Comparison of ENCODE assay signal across 8 cellular contexts in the genomic region with DNA sequence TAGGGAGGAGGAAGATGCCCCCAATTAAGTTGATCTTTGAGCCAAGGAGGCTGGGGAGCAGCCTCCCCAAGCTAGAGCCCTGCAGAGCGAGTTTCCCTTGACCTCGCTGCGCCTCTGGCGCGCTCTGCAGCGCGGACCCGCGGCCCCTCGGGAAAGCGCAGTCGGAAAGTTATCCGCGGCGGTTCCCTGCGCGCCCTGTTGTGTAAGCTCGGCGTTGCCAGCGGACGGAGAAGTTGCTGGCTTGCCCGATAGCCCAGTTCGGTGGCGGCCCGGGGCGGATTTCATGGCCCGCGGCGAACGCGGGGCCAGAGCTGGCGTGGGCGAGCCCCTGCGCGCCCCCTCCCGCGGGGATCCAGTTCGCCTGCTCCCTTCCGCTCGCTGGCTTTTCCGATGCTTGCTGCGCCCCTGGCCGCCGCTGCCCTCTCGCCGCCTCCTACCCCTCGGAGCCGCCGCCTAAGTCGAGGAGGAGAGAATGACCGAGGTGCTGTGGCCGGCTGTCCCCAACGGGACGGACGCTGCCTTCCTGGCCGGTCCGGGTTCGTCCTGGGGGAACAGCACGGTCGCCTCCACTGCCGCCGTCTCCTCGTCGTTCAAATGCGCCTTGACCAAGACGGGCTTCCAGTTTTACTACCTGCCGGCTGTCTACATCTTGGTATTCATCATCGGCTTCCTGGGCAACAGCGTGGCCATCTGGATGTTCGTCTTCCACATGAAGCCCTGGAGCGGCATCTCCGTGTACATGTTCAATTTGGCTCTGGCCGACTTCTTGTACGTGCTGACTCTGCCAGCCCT. TPM values are rescaled to one million over a fixed set of nuclear protein-coding genes. Genes with fewer than 3 reads are reported as not detected.
DNase-seq lines count a peak whose midpoint lies in the region; ATAC-seq and TF ChIP-seq lines count a peak whose summit lies in the region.

No MANE protein-coding gene starts in this region.

- H3K4me1 ChIP-seq in lung (ENCODE audit: control insufficient read depth in 2 of 2, insufficient read depth in 2 of 2, low read length in 2 of 2) (peaks cover 6 to 9% of the 10 kb centered on the region in 2 donors), stomach (peaks cover 0 to 30% (median 28%) of the 10 kb centered on the region in 4 donors)

- H3K36me3 ChIP-seq in lung (ENCODE audit: control insufficient read depth in 2 of 2, insufficient read depth in 2 of 2, low read length in 2 of 2) (no peaks in the 10 kb centered on the region), stomach (no peaks in the 10 kb centered on the region)

- H3K4me3 ChIP-seq in lung = peak overlapping the region; percentile 71
- peak overlapping the region; percentile 59 to 85 (median 72) for H3K4me3 ChIP-seq in stomach

- WGBS in lung, 2 donors = 1 to 2% methylated on average over 62 to 74 of the region's 74 CpGs
- 2 to 3% (median 2%) methylated on average over 31 to 74 of the region's 74 CpGs for WGBS in stomach, 5 donors

- TF ChIP-seq EP300 in stomach (IDR thresholded peaks at IDR 0.05) = no peak

- DNase-seq in DMS53 (lab: John Stamatoyannopoulos, UW) (peak; percentile 76), SK-N-DZ (ENCODE audit: low spot score) (peak; percentile 23), ecto neural progenitor cell (ENCODE audit: low spot score) (peak; percentile 80), lung (ENCODE audit: low spot score) (peak; percentile 58), stomach (peak; percentile 33), cerebellum (ENCODE audit: low spot score) (no peak)

- intact Hi-C loops in stomach (cut with DNase I; ENCODE audit: low total_unique reads) = no loop called here

- ATAC-seq in GM19395 (IDR thresholded peaks at IDR 0.05; ENCODE audit: unreplicated experiment) = peak; percentile 65
- peak; percentile 69 for ATAC-seq in HG03439 (IDR thresholded peaks at IDR 0.05; ENCODE audit: unreplicated experiment)
- peak; percentile 81 for ATAC-seq in lung (ENCODE audit: insufficient read depth, low FRiP score)

- H3K27me3 ChIP-seq in lung (ENCODE audit: control insufficient read depth, insufficient read depth) = no peaks in the 10 kb centered on the region
- peaks cover 0 to 38% (median 15%) of the 10 kb centered on the region in 3 donors for H3K27me3 ChIP-seq in stomach

- H3K27ac ChIP-seq in lung (ENCODE audit: low read depth in 1 of 2, low read length in 1 of 2) (peak overlapping the region in 1 of 2 donors; percentile 92), stomach (peak overlapping the region; percentile 52 to 81 (median 76))

- H3K9me3 ChIP-seq in lung (ENCODE audit: control insufficient read depth in 2 of 2, insufficient read depth in 1 of 2, low read length in 1 of 2) = no peaks in the 10 kb centered on the region
- H3K9me3 ChIP-seq in stomach = no peaks in the 10 kb centered on the region

- no peak for TF ChIP-seq POLR2A in stomach (IDR thresholded peaks at IDR 0.05)

- TF ChIP-seq CTCF in lung (IDR thresholded peaks at IDR 0.05; ENCODE audit: control extremely low read depth, extremely low read depth) (no peak), stomach (IDR thresholded peaks at IDR 0.05) (no peak)

RNA-seq across cellular contexts. Expression of gene P2RY1, which starts 0.6 kb away (rescaled TPM):
- polyA plus RNA-seq in SK-N-DZ (2014; cell fraction: cytosol; rRNA removed) = 0.02 and 0.03 TPM in 2 replicates
- 0.02 TPM in 1 of 2 replicates, not detected in the other for polyA plus RNA-seq in SK-N-DZ (2014; cell fraction: nucleus; rRNA removed)
- 10 to 100 TPM; 12.5 to 20.2 TPM for total RNA-seq in lung
- polyA plus RNA-seq in lung = 1 to 10 TPM; 3.3 to 8.3 TPM
- 10 to 100 TPM in 2 of 5 donors, 1 to 10 TPM in 1, under 1 TPM in 2; under 0.01 to 29.0 (median 1.0) TPM for total RNA-seq in stomach
- 1 to 10 TPM in 1 of 3 donors, under 1 TPM in 2; 0.15 to 5.0 (median 0.25) TPM for polyA plus RNA-seq in stomach
- 32.8 TPM for total RNA-seq in cerebellum
